In the genomic region with DNA sequence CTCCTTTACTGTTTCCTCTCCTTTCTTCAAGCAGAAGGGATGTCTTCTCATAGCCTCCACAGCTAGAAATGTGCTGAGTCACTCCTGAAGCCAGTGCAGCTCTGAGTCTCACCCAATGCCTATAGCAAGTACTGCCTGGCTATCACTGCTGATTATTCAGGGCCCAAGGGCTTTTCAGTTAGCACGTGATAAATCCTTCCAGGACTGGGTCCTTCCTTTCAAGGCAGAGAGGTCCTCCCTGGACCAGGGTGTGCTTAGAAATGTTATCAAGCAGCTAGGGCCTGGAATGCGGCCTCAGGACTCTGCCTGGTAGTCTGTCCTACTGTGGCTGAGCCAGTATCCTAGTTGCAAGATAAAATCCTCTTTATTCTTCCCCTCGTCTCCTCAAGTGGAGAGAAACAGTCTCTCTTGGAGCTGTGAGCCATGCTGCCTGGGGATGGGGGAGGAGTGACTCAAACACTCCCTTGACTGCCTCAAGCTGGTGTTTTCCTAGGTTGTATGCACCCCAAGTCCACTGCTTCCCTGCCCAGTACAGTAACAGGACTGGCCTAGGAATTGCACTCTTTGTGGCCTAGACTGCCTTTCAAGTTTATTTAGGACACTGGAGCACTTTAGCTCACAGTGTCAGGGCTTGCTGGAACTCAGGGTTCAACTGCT, we compare ENCODE assay signal across 9 cellular contexts.
DNase-seq lines count a peak whose midpoint lies in the region; ATAC-seq and TF ChIP-seq lines count a peak whose summit lies in the region.
"Had no signal": no experiment of that assay in that cellular context is flagged by ENCODE, and none has a peak within 500 bp of the region (broad histone marks: within the 10 kb centered on the region; RNA-seq: fewer than 3 reads in every experiment).

No MANE protein-coding gene starts in this region.

- H3K36me3 ChIP-seq in mesendoderm (ENCODE audit: control insufficient read depth, insufficient read depth, low read length) = no peaks in the 10 kb centered on the region

- no peak overlapping the region for H3K4me2 ChIP-seq in mesendoderm (ENCODE audit: low read length)

- no peak overlapping the region for H3K4me3 Mint-ChIP-seq in dendritic cell treated with granulocyte-macrophage colony-stimulating factor and Interleukin-4, amounts not matched to agents 40 ng/mL and 50 ng/mL, for 4 days
- H3K4me3 Mint-ChIP-seq in activated CD4-positive, alpha-beta T cell treated with anti-CD3 and anti-CD28 coated beads, Interleukin-2, amount 10 ng/mL, durations not matched to agents 7 days and 5 days = no peak overlapping the region
- H3K4me3 Mint-ChIP-seq in activated naive CD8-positive, alpha-beta T cell treated with anti-CD3 and anti-CD28 coated beads for 36 hours = no peak overlapping the region

- DNase-seq in AG10803 (ENCODE audit: low read depth) (peak; percentile 66), M059J (ENCODE audit: low read depth) (peak; percentile 64), mesendoderm (peak; percentile 93), NCI-H2081 treated with DMSO at 0.1 percent for 48 hours (lab: John Stamatoyannopoulos, UW) (no peak)
- no peak for DNase-seq in activated CD4-positive, alpha-beta T cell treated with anti-CD3 and anti-CD28 coated beads, Interleukin-2, amount 10 ng/mL, durations not matched to agents 7 days and 5 days
- DNase-seq in activated naive CD8-positive, alpha-beta T cell treated with anti-CD3 and anti-CD28 coated beads for 36 hours = no peak
- DNase-seq: NCI-H1694 treated with DMSO at 0.1 percent for 48 hours had no signal

- no peak overlapping the region for H4K8ac ChIP-seq in mesendoderm (ENCODE audit: low read depth, low read length)

- no peaks in the 10 kb centered on the region for H3K27me3 ChIP-seq in mesendoderm (ENCODE audit: insufficient read depth, low read length, poor library complexity)

- H3K4ac ChIP-seq in mesendoderm (ENCODE audit: low read depth, low read length) = peak overlapping the region; percentile 98

- no peak for TF ChIP-seq CTCF in AG10803 (conservative IDR thresholded peaks at IDR 0.05; ENCODE audit: low read length)

- H3K27me3 Mint-ChIP-seq in dendritic cell treated with granulocyte-macrophage colony-stimulating factor and Interleukin-4, amounts not matched to agents 40 ng/mL and 50 ng/mL, for 4 days = peaks cover 29% of the 10 kb centered on the region
- H3K27me3 Mint-ChIP-seq in activated CD4-positive, alpha-beta T cell treated with anti-CD3 and anti-CD28 coated beads, Interleukin-2, amount 10 ng/mL, durations not matched to agents 7 days and 5 days = peaks cover 2% of the 10 kb centered on the region
- no peaks in the 10 kb centered on the region for H3K27me3 Mint-ChIP-seq in activated naive CD8-positive, alpha-beta T cell treated with anti-CD3 and anti-CD28 coated beads for 36 hours

- peaks cover 10% of the 10 kb centered on the region for H3K4me1 Mint-ChIP-seq in dendritic cell treated with granulocyte-macrophage colony-stimulating factor and Interleukin-4, amounts not matched to agents 40 ng/mL and 50 ng/mL, for 4 days (ENCODE audit: low read depth)
- no peaks in the 10 kb centered on the region for H3K4me1 Mint-ChIP-seq in activated CD4-positive, alpha-beta T cell treated with anti-CD3 and anti-CD28 coated beads, Interleukin-2, amount 10 ng/mL, durations not matched to agents 7 days and 5 days
- H3K4me1 Mint-ChIP-seq in activated naive CD8-positive, alpha-beta T cell treated with anti-CD3 and anti-CD28 coated beads for 36 hours = no peaks in the 10 kb centered on the region

- H3K79me2 ChIP-seq in mesendoderm (ENCODE audit: control insufficient read depth, insufficient read depth, low read length) = no peaks in the 10 kb centered on the region

- WGBS in mesendoderm (ENCODE audit: extremely low coverage, insufficient coverage, low lambda C conversion rate) = no CpG with 5 or more reads among the region's 3 CpGs

- ATAC-seq in HG02885 (IDR thresholded peaks at IDR 0.05; ENCODE audit: poor library complexity, unreplicated experiment) = no peak

- POLR2A ChIA-PET in activated CD4-positive, alpha-beta T cell treated with anti-CD3 and anti-CD28 coated beads, Interleukin-2, amount 10 ng/mL, durations not matched to agents 7 days and 5 days (lab: Charles Lee) = no interaction called here

- intact Hi-C loops in dendritic cell treated with granulocyte-macrophage colony-stimulating factor and Interleukin-4, amounts not matched to agents 40 ng/mL and 50 ng/mL, for 4 days (cut with micrococcal nuclease) = no loop called here

- peak overlapping the region; percentile 11 for H3K9ac ChIP-seq in mesendoderm (ENCODE audit: low read length)

- peaks cover 11% of the 10 kb centered on the region for H3K4me1 ChIP-seq in mesendoderm (ENCODE audit: control insufficient read depth, low read depth, low read length)

- no peak overlapping the region for H3K23ac ChIP-seq in mesendoderm (ENCODE audit: low read length)

- H2BK120ac ChIP-seq in mesendoderm (ENCODE audit: low read depth, low read length) = peak overlapping the region; percentile 56

- peak overlapping the region; percentile 96 for H2BK5ac ChIP-seq in mesendoderm (ENCODE audit: low read length)

- CTCF ChIA-PET in activated CD4-positive, alpha-beta T cell treated with anti-CD3 and anti-CD28 coated beads, Interleukin-2, amount 10 ng/mL, durations not matched to agents 7 days and 5 days (lab: Charles Lee) = interaction anchor here (0.6 kb wide), 1 partner anchor 183 kb away, joined by 4 read pairs; no protein-coding TSS in a partner anchor

- H3K9me3 Mint-ChIP-seq in dendritic cell treated with granulocyte-macrophage colony-stimulating factor and Interleukin-4, amounts not matched to agents 40 ng/mL and 50 ng/mL, for 4 days = no peaks in the 10 kb centered on the region
- H3K9me3 Mint-ChIP-seq in activated CD4-positive, alpha-beta T cell treated with anti-CD3 and anti-CD28 coated beads, Interleukin-2, amount 10 ng/mL, durations not matched to agents 7 days and 5 days = no peaks in the 10 kb centered on the region
- H3K9me3 Mint-ChIP-seq in activated naive CD8-positive, alpha-beta T cell treated with anti-CD3 and anti-CD28 coated beads for 36 hours = no peaks in the 10 kb centered on the region

- H3K18ac ChIP-seq in mesendoderm (ENCODE audit: low read length) = peak overlapping the region; percentile 77

- H3K56ac ChIP-seq in mesendoderm (ENCODE audit: low read length) = peak overlapping the region; percentile 75

- no peak overlapping the region for H2BK15ac ChIP-seq in mesendoderm (replicated peaks; ENCODE audit: low read depth)

- peak overlapping the region; percentile 18 for H3K27ac Mint-ChIP-seq in dendritic cell treated with granulocyte-macrophage colony-stimulating factor and Interleukin-4, amounts not matched to agents 40 ng/mL and 50 ng/mL, for 4 days
- no peak overlapping the region for H3K27ac Mint-ChIP-seq in activated CD4-positive, alpha-beta T cell treated with anti-CD3 and anti-CD28 coated beads, Interleukin-2, amount 10 ng/mL, durations not matched to agents 7 days and 5 days
- no peak overlapping the region for H3K27ac Mint-ChIP-seq in activated naive CD8-positive, alpha-beta T cell treated with anti-CD3 and anti-CD28 coated beads for 36 hours

- H3K4me3 ChIP-seq in AG10803 (ENCODE audit: low read length) (no peak overlapping the region), mesendoderm (ENCODE audit: low read length) (no peak overlapping the region)

- peak overlapping the region; percentile 84 for H2AK5ac ChIP-seq in mesendoderm (ENCODE audit: low read length)

- peak overlapping the region; percentile 17 for H4K5ac ChIP-seq in mesendoderm (ENCODE audit: low read length)

- no peaks in the 10 kb centered on the region for H3K79me1 ChIP-seq in mesendoderm (ENCODE audit: low read length)

- peak overlapping the region; percentile 58 for H3K27ac ChIP-seq in mesendoderm (ENCODE audit: low read depth, low read length)

- H3K36me3 Mint-ChIP-seq in dendritic cell treated with granulocyte-macrophage colony-stimulating factor and Interleukin-4, amounts not matched to agents 40 ng/mL and 50 ng/mL, for 4 days (ENCODE audit: low read depth) = no peaks in the 10 kb centered on the region
- no peaks in the 10 kb centered on the region for H3K36me3 Mint-ChIP-seq in activated CD4-positive, alpha-beta T cell treated with anti-CD3 and anti-CD28 coated beads, Interleukin-2, amount 10 ng/mL, durations not matched to agents 7 days and 5 days (ENCODE audit: low read depth)
- H3K36me3 Mint-ChIP-seq in activated naive CD8-positive, alpha-beta T cell treated with anti-CD3 and anti-CD28 coated beads for 36 hours = no peaks in the 10 kb centered on the region

Comparison
In these comparisons a context has a peak if more than half of its experiments do, and no peak if none do; other contexts are left out.
1. DNase-seq: peak in AG10803 (single experiment), M059J (single experiment) and mesendoderm (single experiment); none in NCI-H2081 treated with DMSO at 0.1 percent for 48 hours (single experiment), activated CD4-positive, alpha-beta T cell treated with anti-CD3 and anti-CD28 coated beads, Interleukin-2, amount 10 ng/mL, durations not matched to agents 7 days and 5 days (single experiment) and activated naive CD8-positive, alpha-beta T cell treated with anti-CD3 and anti-CD28 coated beads for 36 hours (single experiment).